In the genomic region with DNA sequence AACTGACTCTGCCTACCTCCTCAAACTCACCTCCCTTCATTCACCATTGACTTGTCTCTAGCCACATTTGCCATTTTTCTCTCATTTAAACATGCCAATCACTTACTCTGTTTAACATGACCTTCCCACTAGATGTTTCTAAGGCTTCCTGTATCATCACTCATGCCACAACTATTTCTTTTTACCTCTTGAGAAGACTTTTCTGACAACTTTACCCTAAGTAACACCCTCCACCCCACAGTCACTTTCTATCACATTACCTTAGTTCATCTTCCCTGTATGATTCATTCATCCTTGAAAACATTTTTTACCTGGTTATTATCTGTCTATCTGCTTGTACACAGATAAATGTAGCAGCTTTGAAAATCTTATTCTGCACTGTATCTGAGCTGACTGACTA, we compare ENCODE assay signal across 21 cellular contexts. TPM values are rescaled to one million over a fixed set of nuclear protein-coding genes. Genes with fewer than 3 reads are reported as not detected.
DNase-seq lines count a peak whose midpoint lies in the region; ATAC-seq and TF ChIP-seq lines count a peak whose summit lies in the region.
"Had no signal": no experiment of that assay in that cellular context is flagged by ENCODE, and none has a peak within 500 bp of the region (broad histone marks: within the 10 kb centered on the region; RNA-seq: fewer than 3 reads in every experiment).

No MANE protein-coding gene starts in this region.

- H3K79me2 ChIP-seq in mammary epithelial cell (ENCODE audit: insufficient read depth, low read length): no peaks in the 10 kb centered on the region
- no peaks in the 10 kb centered on the region for H3K79me2 ChIP-seq in smooth muscle cell (ENCODE audit: low read depth)

- H3K4me2 ChIP-seq in mammary epithelial cell (ENCODE audit: insufficient read depth, low read depth, low read length): no peak overlapping the region
- no peak overlapping the region for H3K4me2 ChIP-seq in smooth muscle cell

- H3K27me3 Mint-ChIP-seq in MCF 10A (ENCODE audit: insufficient read depth, unreplicated experiment): no peaks in the 10 kb centered on the region

- no peaks in the 10 kb centered on the region for H3F3A ChIP-seq in smooth muscle cell (ENCODE audit: low read depth)

- intact Hi-C loops in mammary epithelial cell (cut with micrococcal nuclease) (no loop called here), MCF 10A (cut with micrococcal nuclease) (no loop called here)

- H3K9me3 ChIP-seq in mammary epithelial cell (replicated peaks; ENCODE audit: insufficient read depth, low read length) (no peaks in the 10 kb centered on the region), RWPE2 (ENCODE audit: severe bottlenecking) (no peaks in the 10 kb centered on the region), smooth muscle cell (replicated peaks; ENCODE audit: low read depth) (no peaks in the 10 kb centered on the region)

- peaks cover 8% of the 10 kb centered on the region for H3K4me1 Mint-ChIP-seq in MCF 10A (ENCODE audit: insufficient read depth, unreplicated experiment)
- H3K4me1 Mint-ChIP-seq: CD14-positive monocyte had no signal

- no peak overlapping the region for H3K27ac Mint-ChIP-seq in MCF 10A (ENCODE audit: low read depth, unreplicated experiment)
- H3K27ac Mint-ChIP-seq: CD14-positive monocyte; CD8-positive, alpha-beta T cell; HFFc6 had no signal

- no peak overlapping the region for H3K4me3 Mint-ChIP-seq in MCF 10A (ENCODE audit: unreplicated experiment)
- H3K4me3 Mint-ChIP-seq: CD14-positive monocyte; CD8-positive, alpha-beta T cell; HFFc6 had no signal

- H3K27ac ChIP-seq in mammary epithelial cell (ENCODE audit: insufficient read depth, low read depth, low read length) (no peak overlapping the region), RWPE2 (ENCODE audit: poor library complexity, severe bottlenecking) (peak overlapping the region; percentile 52), foreskin keratinocyte (peak overlapping the region; percentile 2), smooth muscle cell (ENCODE audit: low read depth) (peak overlapping the region; percentile 14)
- H3K27ac ChIP-seq: 22Rv1 had no signal

- BruUV-seq in mammary epithelial cell (replicated peaks; lab: Mats Ljungman, UMichigan) (no TSS peak), MCF 10A (replicated peaks; lab: Mats Ljungman, UMichigan) (no TSS peak)

- H3K9me3 Mint-ChIP-seq in MCF 10A (ENCODE audit: unreplicated experiment): peaks cover 8% of the 10 kb centered on the region
- H3K9me3 Mint-ChIP-seq: CD8-positive, alpha-beta T cell; HFFc6 had no signal

- peaks cover 5% of the 10 kb centered on the region for H3K36me3 Mint-ChIP-seq in MCF 10A (ENCODE audit: insufficient read depth, unreplicated experiment)
- H3K36me3 Mint-ChIP-seq: CD14-positive monocyte; CD8-positive, alpha-beta T cell had no signal

- POLR2A ChIA-PET in MCF 10A (lab: Yijun Ruan, JAX): no interaction called here

- H2AFZ ChIP-seq in mammary epithelial cell (ENCODE audit: low read depth, low read length) (no peak overlapping the region), smooth muscle cell (ENCODE audit: low read depth) (no peak overlapping the region)

- dilution Hi-C loops in mammary epithelial cell (cut with HindIII; ENCODE audit: low sequenced_read_pairs): no loop called here

- no peak overlapping the region for H3K9ac ChIP-seq in mammary epithelial cell (ENCODE audit: insufficient read depth, low read length)
- no peak overlapping the region for H3K9ac ChIP-seq in smooth muscle cell (ENCODE audit: low read depth)

- CTCF ChIA-PET in mammary epithelial cell (lab: Charles Lee; ENCODE audit: low non-redundant PET) (no interaction called here), MCF 10A (lab: Yijun Ruan, JAX) (no interaction called here)

- H3K36me3 ChIP-seq in mammary epithelial cell (ENCODE audit: insufficient read depth, low read length): no peaks in the 10 kb centered on the region
- H3K36me3 ChIP-seq in RWPE2 (ENCODE audit: low read depth): no peaks in the 10 kb centered on the region
- no peaks in the 10 kb centered on the region for H3K36me3 ChIP-seq in smooth muscle cell (ENCODE audit: low read depth)

- H3K4me1 ChIP-seq in mammary epithelial cell (ENCODE audit: insufficient read depth, low read length) (peaks cover 8% of the 10 kb centered on the region), RWPE2 (ENCODE audit: insufficient read depth, poor library complexity, severe bottlenecking) (peaks cover 14% of the 10 kb centered on the region), foreskin keratinocyte (peaks cover 14% of the 10 kb centered on the region), smooth muscle cell (ENCODE audit: low read depth) (no peaks in the 10 kb centered on the region)

- in situ Hi-C loops in mammary epithelial cell (cut with MboI; ENCODE audit: low sequenced_read_pairs in 2 of 2): no loop called here

- H3K4me3 ChIP-seq in mammary epithelial cell (replicated peaks in 1 of 3; ENCODE audit: insufficient read depth in 1 of 3, low read depth in 2 of 3, low read length in 3 of 3) (no peak overlapping the region), RWPE2 (ENCODE audit: severe bottlenecking) (no peak overlapping the region), smooth muscle cell (no peak overlapping the region)

- DNase-seq in mammary epithelial cell (peak; percentile 59), MCF 10A (ENCODE audit: unreplicated experiment) (no peak), RWPE2 (ENCODE audit: low spot score) (no peak), foreskin keratinocyte (peak; percentile 47 to 77), smooth muscle cell (lab: John Stamatoyannopoulos, UW; ENCODE audit: unreplicated experiment) (no peak), NCI-H2107 (lab: John Stamatoyannopoulos, UW) (no peak)
- DNase-seq in activated CD4-positive, alpha-beta T cell treated with anti-CD3 and anti-CD28 coated beads, Interleukin-2, amount 50 U/mL, for 48 hours: no peak
- DNase-seq: CD8-positive, alpha-beta T cell; COR-L47; DMS153; DMS79 treated with DMSO at 0.1 percent for 48 hours; EL; GDM1; HCEC 1CT; HFFc6 had no signal

- H4K20me1 ChIP-seq in mammary epithelial cell (ENCODE audit: insufficient read depth, low read length) (no peaks in the 10 kb centered on the region), smooth muscle cell (ENCODE audit: low read depth) (no peaks in the 10 kb centered on the region)

- TF ChIP-seq POLR2A in GM18505 (IDR thresholded peaks at IDR 0.05; ENCODE audit: borderline replicate concordance, extremely low read depth, insufficient read depth, insufficient read length): no peak

- ATAC-seq in RWPE2 (ENCODE audit: low read depth) (peak; percentile 35; the same call in 1 of the 3 replicates), foreskin keratinocyte (peak; percentile 72), GM18505 (IDR thresholded peaks at IDR 0.05; ENCODE audit: unreplicated experiment) (no peak)
- ATAC-seq: CD8-positive, alpha-beta T cell had no signal

- TF ChIP-seq CTCF in mammary epithelial cell (conservative IDR thresholded peaks at IDR 0.05 in 1 of 2, IDR thresholded peaks at IDR 0.05 in 1 of 2; ENCODE audit: extremely low read depth in 1 of 2, insufficient read depth in 1 of 2, low read depth in 1 of 2, low read length in 2 of 2): no peak
- TF ChIP-seq CTCF in MCF 10A (IDR thresholded peaks at IDR 0.05; ENCODE audit: unreplicated experiment): no peak
- TF ChIP-seq CTCF in RWPE2 (IDR thresholded peaks at IDR 0.05; ENCODE audit: poor library complexity, severe bottlenecking): no peak
- no peak for TF ChIP-seq CTCF in foreskin keratinocyte (conservative IDR thresholded peaks at IDR 0.05)
- TF ChIP-seq CTCF in smooth muscle cell (IDR thresholded peaks at IDR 0.05; ENCODE audit: borderline replicate concordance, insufficient read depth, poor library complexity, severe bottlenecking): no peak

- H3K27me3 ChIP-seq in mammary epithelial cell (ENCODE audit: insufficient read depth, low read length) (no peaks in the 10 kb centered on the region), RWPE2 (ENCODE audit: insufficient read depth, poor library complexity, severe bottlenecking) (no peaks in the 10 kb centered on the region), foreskin keratinocyte (no peaks in the 10 kb centered on the region), smooth muscle cell (ENCODE audit: low read depth) (no peaks in the 10 kb centered on the region)

RNA-seq across cellular contexts. Expression of a gene that starts 19.4 kb away (rescaled TPM):
- total RNA-seq in mammary epithelial cell: 1 to 10 TPM in 1 of 2 donors, under 1 TPM in 1; 0.67 to 3.0 TPM
- 0.28 TPM for polyA plus RNA-seq in mammary epithelial cell
- polyA minus RNA-seq in mammary epithelial cell: 8.7 TPM
- not detected in 2 replicates for total RNA-seq in MCF 10A (2022)
- not detected in 2 replicates for total RNA-seq in foreskin keratinocyte
- polyA plus RNA-seq in foreskin keratinocyte: not detected in 2 replicates
- total RNA-seq in smooth muscle cell: not detected in 2 replicates
- not detected in 2 replicates for polyA plus RNA-seq in smooth muscle cell
- total RNA-seq: A673; CD8-positive, alpha-beta T cell; H1; HFFc6 had no signal
- polyA plus RNA-seq: BJ, CD14-positive monocyte, H1 had no signal

RNA-seq across cellular contexts. Expression of a gene that starts 19.5 kb away (rescaled TPM):
- total RNA-seq in mammary epithelial cell: under 1 TPM in 1 of 2 donors, not detected in 1; 0.17 TPM
- not detected for polyA plus RNA-seq in mammary epithelial cell
- polyA minus RNA-seq in mammary epithelial cell: not detected
- 0.28 and 0.49 TPM in 2 replicates for total RNA-seq in MCF 10A (2022)
- not detected in 2 replicates for total RNA-seq in foreskin keratinocyte
- polyA plus RNA-seq in foreskin keratinocyte: not detected in 2 replicates
- not detected in 2 replicates for total RNA-seq in smooth muscle cell
- polyA plus RNA-seq in smooth muscle cell: 0.19 TPM in 1 of 2 replicates, not detected in the other
- total RNA-seq: A673; CD8-positive, alpha-beta T cell; H1; HFFc6 had no signal
- polyA plus RNA-seq: BJ, CD14-positive monocyte, H1 had no signal

Comparison
In these comparisons a context has a peak if more than half of its experiments do, and no peak if none do; other contexts are left out.
1. DNase-seq: peak in mammary epithelial cell (single experiment) and foreskin keratinocyte (2 of 2); none in MCF 10A (single experiment), RWPE2 (single experiment), smooth muscle cell (single experiment), activated CD4-positive, alpha-beta T cell treated with anti-CD3 and anti-CD28 coated beads, Interleukin-2, amount 50 U/mL, for 48 hours (0 of 2) and NCI-H2107 (single experiment).